In the genomic region with DNA sequence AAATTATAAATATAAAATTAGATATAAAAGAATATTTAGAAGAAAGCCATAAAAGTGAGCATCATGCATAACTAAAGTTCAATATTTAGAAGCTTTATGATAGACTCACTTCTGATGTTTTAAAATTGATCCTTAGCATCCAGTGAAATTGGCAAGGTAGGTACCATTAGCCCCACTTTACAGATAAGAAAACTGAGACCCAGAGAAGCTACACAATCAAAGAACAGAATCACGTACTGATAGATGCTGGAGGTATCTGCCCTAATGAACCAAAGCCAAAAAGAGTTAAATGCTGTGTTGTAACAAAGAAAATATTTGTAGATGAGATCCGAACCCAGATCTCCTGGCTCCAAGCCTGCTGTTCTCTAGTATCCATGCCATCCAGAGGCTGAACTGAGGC, we compare ENCODE assay signal across 3 cellular contexts.
TF ChIP-seq lines count a peak whose summit lies in the region.

No MANE protein-coding gene starts in this region.

TF ChIP-seq in K562, 482 proteins besides CTCF, POLR2A, EP300 and RAD21:
- TF ChIP-seq KDM1A (IDR thresholded peaks at IDR 0.05) (peak; percentile 36 to 64; a peak in 3 of 4 replicates), ADNP (tag; IDR thresholded peaks at IDR 0.05) (peak; percentile 32; the same call in 1 of the 2 replicates), ZNF146 (CRISPR knock-in tag; IDR thresholded peaks at IDR 0.05; ENCODE audit: unreplicated experiment) (no peak), RBM25 (IDR thresholded peaks at IDR 0.05; ENCODE audit: low read depth, low read length, severe bottlenecking) (peak; percentile 94), BCOR (IDR thresholded peaks at IDR 0.05) (peak; percentile 88)

TF ChIP-seq in H1, 55 proteins besides CTCF, POLR2A, EP300 and RAD21:
- TF ChIP-seq KDM4A (IDR thresholded peaks at IDR 0.05; ENCODE audit: low read depth, low read length, severe bottlenecking) (no peak), SAP30 (IDR thresholded peaks at IDR 0.05; ENCODE audit: insufficient read depth, insufficient replicate concordance, low read length) (no peak), GABPA (IDR thresholded peaks at IDR 0.05; ENCODE audit: borderline replicate concordance, insufficient read depth, low read length) (no peak), RBBP5 (IDR thresholded peaks at IDR 0.05; ENCODE audit: borderline replicate concordance, low read depth, low read length) (no peak), KDM1A (IDR thresholded peaks at IDR 0.05; ENCODE audit: borderline replicate concordance, low read length) (0 out of 2 replicates have a peak, but pooled peaks have one; percentile 17)

TF ChIP-seq in HepG2, 621 proteins besides CTCF, POLR2A, EP300 and RAD21:
- TF ChIP-seq GABPA (IDR thresholded peaks at IDR 0.05; ENCODE audit: low read depth, low read length) (no peak), GABPA (CRISPR knock-in tag; IDR thresholded peaks at IDR 0.05; ENCODE audit: low read depth) (no peak), ZNF616 (CRISPR knock-in tag; IDR thresholded peaks at IDR 0.05; ENCODE audit: low read depth) (no peak), CHD4 (IDR thresholded peaks at IDR 0.05; ENCODE audit: borderline replicate concordance, low read length) (0 out of 2 replicates have a peak, but pooled peaks have one; percentile 34), ZNF629 (CRISPR knock-in tag; conservative IDR thresholded peaks at IDR 0.05) (peak; percentile 77), ZNF614 (CRISPR knock-in tag; IDR thresholded peaks at IDR 0.05; ENCODE audit: borderline replicate concordance) (no peak)
